ENCODE assay signal across 18 cellular contexts in the genomic region with DNA sequence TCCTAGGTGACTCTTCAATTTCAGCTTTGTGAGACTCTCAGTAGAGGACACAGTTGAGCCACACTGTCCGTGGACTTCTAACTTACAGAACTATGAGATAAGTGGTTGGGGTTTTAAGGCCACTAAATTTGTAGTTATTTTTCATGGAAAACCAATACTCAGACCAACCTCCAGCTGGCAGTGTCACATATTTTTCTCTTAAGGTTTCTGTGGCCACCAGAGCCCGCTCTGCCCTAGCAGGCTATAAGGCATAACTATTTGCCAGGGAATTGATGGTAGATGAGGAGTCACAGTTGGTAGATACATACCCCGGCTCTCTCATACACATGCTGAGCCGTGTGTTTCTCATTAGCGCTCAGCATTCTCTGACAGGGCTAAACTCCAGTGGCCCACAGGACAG.
DNase-seq lines count a peak whose midpoint lies in the region; ATAC-seq and TF ChIP-seq lines count a peak whose summit lies in the region.
"Had no signal": no experiment of that assay in that cellular context is flagged by ENCODE, and none has a peak within 500 bp of the region (broad histone marks: within the 10 kb centered on the region; RNA-seq: fewer than 3 reads in every experiment).

No MANE protein-coding gene starts in this region.

- no peaks in the 10 kb centered on the region for H3K9me3 ChIP-seq in A673 (ENCODE audit: low read depth, low read length, poor library complexity, severe bottlenecking)
- no peaks in the 10 kb centered on the region for H3K9me3 ChIP-seq in RWPE2 (ENCODE audit: severe bottlenecking)
- H3K9me3 ChIP-seq: prostate gland, thoracic aorta had no signal

- POLR2A ChIA-PET in A673 (lab: Charles Lee; ENCODE audit: low non-redundant PET), result no interaction called here
- POLR2A ChIA-PET in activated CD8-positive, alpha-beta T cell treated with anti-CD3 and anti-CD28 coated beads, Interleukin-2, amount 10 ng/mL, durations not matched to agents 7 days and 5 days (lab: Charles Lee), result no interaction called here

- H3K27ac ChIP-seq in A673 (ENCODE audit: low read depth, low read length, poor library complexity, severe bottlenecking) (no peak overlapping the region), RWPE2 (ENCODE audit: poor library complexity, severe bottlenecking) (no peak overlapping the region)
- H3K27ac ChIP-seq: prostate gland, thoracic aorta had no signal

- H3K27ac Mint-ChIP-seq in activated CD8-positive, alpha-beta T cell treated with anti-CD3 and anti-CD28 coated beads, Interleukin-2, amount 10 ng/mL, durations not matched to agents 7 days and 5 days, result no peak overlapping the region
- H3K27ac Mint-ChIP-seq: B cell; effector memory CD8-positive, alpha-beta T cell had no signal

- H3K4me1 ChIP-seq in A673 (ENCODE audit: insufficient read depth, low read length, poor library complexity, severe bottlenecking), result no peaks in the 10 kb centered on the region
- no peaks in the 10 kb centered on the region for H3K4me1 ChIP-seq in RWPE2 (ENCODE audit: insufficient read depth, poor library complexity, severe bottlenecking)
- H3K4me1 ChIP-seq: prostate gland had no signal

- H3K4me3 ChIP-seq in A673 (ENCODE audit: low read depth, low read length, poor library complexity, severe bottlenecking) (no peak overlapping the region), RWPE2 (ENCODE audit: severe bottlenecking) (no peak overlapping the region), foreskin fibroblast (ENCODE audit: low read depth in 1 of 2, low read length in 2 of 2) (no peak overlapping the region)
- H3K4me3 ChIP-seq: GM12878, prostate gland, thoracic aorta had no signal

- ATAC-seq in RWPE2 (ENCODE audit: low read depth) (0 out of 3 replicates have a peak, but pooled peaks have one; percentile 17), HG03135 (IDR thresholded peaks at IDR 0.05; ENCODE audit: unreplicated experiment) (no peak)
- no peak for ATAC-seq in activated CD8-positive, alpha-beta T cell treated with anti-CD3 and anti-CD28 coated beads, Interleukin-2, amount 10 ng/mL, durations not matched to agents 7 days and 5 days
- ATAC-seq: effector memory CD8-positive, alpha-beta T cell; GM12878; Right ventricle myocardium inferior had no signal

- peaks cover 7% of the 10 kb centered on the region for H3K9me3 Mint-ChIP-seq in activated CD8-positive, alpha-beta T cell treated with anti-CD3 and anti-CD28 coated beads, Interleukin-2, amount 10 ng/mL, durations not matched to agents 7 days and 5 days (ENCODE audit: insufficient read depth)

- intact Hi-C loops in A673 (cut with micrococcal nuclease; ENCODE audit: unreplicated experiment), result no loop called here

- TF ChIP-seq CTCF in A673 (conservative IDR thresholded peaks at IDR 0.05; ENCODE audit: low read depth, low read length), result no peak
- peak; percentile 18 for TF ChIP-seq CTCF in RWPE2 (IDR thresholded peaks at IDR 0.05; ENCODE audit: poor library complexity, severe bottlenecking)
- TF ChIP-seq CTCF in foreskin fibroblast (IDR thresholded peaks at IDR 0.05; ENCODE audit: low read depth, low read length), result peak; percentile 6

- DNase-seq in A673 (ENCODE audit: low spot score) (peak; percentile 4), H4 (ENCODE audit: low spot score) (peak; percentile 13), RWPE2 (ENCODE audit: low spot score) (no peak), foreskin fibroblast (no peak), NCI-H1436 treated with DMSO at 0.1 percent for 48 hours (lab: John Stamatoyannopoulos, UW) (no peak), NCI-H1048 (lab: John Stamatoyannopoulos, UW) (no peak)
- DNase-seq in activated CD8-positive, alpha-beta T cell treated with anti-CD3 and anti-CD28 coated beads, Interleukin-2, amount 10 ng/mL, durations not matched to agents 7 days and 5 days, result no peak
- DNase-seq: activated effector memory CD4-positive, alpha-beta T cell treated with anti-CD3 and anti-CD28 coated beads, Interleukin-2, amount 50 U/mL, for 16 hours; effector memory CD8-positive, alpha-beta T cell; glutamatergic neuron; NCI-H524 treated with DMSO at 0.1 percent for 48 hours; T1000 had no signal

- H3K4me3 Mint-ChIP-seq in activated CD8-positive, alpha-beta T cell treated with anti-CD3 and anti-CD28 coated beads, Interleukin-2, amount 10 ng/mL, durations not matched to agents 7 days and 5 days, result no peak overlapping the region
- H3K4me3 Mint-ChIP-seq: B cell; effector memory CD8-positive, alpha-beta T cell had no signal

- H3K36me3 Mint-ChIP-seq in activated CD8-positive, alpha-beta T cell treated with anti-CD3 and anti-CD28 coated beads, Interleukin-2, amount 10 ng/mL, durations not matched to agents 7 days and 5 days (ENCODE audit: low read depth), result no peaks in the 10 kb centered on the region

- H3K4me1 Mint-ChIP-seq in activated CD8-positive, alpha-beta T cell treated with anti-CD3 and anti-CD28 coated beads, Interleukin-2, amount 10 ng/mL, durations not matched to agents 7 days and 5 days (ENCODE audit: low read depth), result no peaks in the 10 kb centered on the region
- H3K4me1 Mint-ChIP-seq: B cell had no signal

- H3K27me3 ChIP-seq in A673 (replicated peaks; ENCODE audit: insufficient read depth, low read depth, low read length, poor library complexity) (no peaks in the 10 kb centered on the region), RWPE2 (ENCODE audit: insufficient read depth, poor library complexity, severe bottlenecking) (peaks cover 10% of the 10 kb centered on the region)

- no TSS peak for BruUV-seq in A673 (replicated peaks; lab: Mats Ljungman, UMichigan)

- H3K27me3 Mint-ChIP-seq in activated CD8-positive, alpha-beta T cell treated with anti-CD3 and anti-CD28 coated beads, Interleukin-2, amount 10 ng/mL, durations not matched to agents 7 days and 5 days (ENCODE audit: low read depth), result no peaks in the 10 kb centered on the region
- H3K27me3 Mint-ChIP-seq: B cell; effector memory CD8-positive, alpha-beta T cell had no signal

- CTCF ChIA-PET in A673 (lab: Charles Lee), result no interaction called here
- CTCF ChIA-PET in activated CD8-positive, alpha-beta T cell treated with anti-CD3 and anti-CD28 coated beads, Interleukin-2, amount 10 ng/mL, durations not matched to agents 7 days and 5 days (lab: Charles Lee), result no interaction called here

- H3K36me3 ChIP-seq in A673 (ENCODE audit: insufficient read depth, low read length, poor library complexity, severe bottlenecking) (no peaks in the 10 kb centered on the region), RWPE2 (ENCODE audit: low read depth) (no peaks in the 10 kb centered on the region)
- H3K36me3 ChIP-seq: prostate gland, thoracic aorta had no signal

Comparison
In these comparisons a context has a peak if more than half of its experiments do, and no peak if none do; other contexts are left out.
1. DNase-seq: peak in A673 (single experiment) and H4 (single experiment); none in RWPE2 (single experiment), foreskin fibroblast (0 of 2), NCI-H1436 treated with DMSO at 0.1 percent for 48 hours (single experiment), NCI-H1048 (single experiment) and activated CD8-positive, alpha-beta T cell treated with anti-CD3 and anti-CD28 coated beads, Interleukin-2, amount 10 ng/mL, durations not matched to agents 7 days and 5 days (single experiment).